Comparison of ENCODE assay signal across 1 cellular context in genomic region chr3:133855772-133856171, GRCh38.
TF ChIP-seq lines count a peak whose summit lies in the region.

No MANE protein-coding gene starts in this region.

TF ChIP-seq in IMR-90, 13 proteins besides CTCF, POLR2A, EP300 and RAD21:
- TF ChIP-seq FOS (IDR thresholded peaks at IDR 0.05; ENCODE audit: low read depth, low read length) (no peak), MAFK (IDR thresholded peaks at IDR 0.05; ENCODE audit: low read depth, low read length) (no peak), CEBPB (IDR thresholded peaks at IDR 0.05; ENCODE audit: low read depth, low read length) (no peak), CHD1 (IDR thresholded peaks at IDR 0.05; ENCODE audit: low read depth, low read length) (no peak), MXI1 (IDR thresholded peaks at IDR 0.05; ENCODE audit: borderline replicate concordance, low read depth, low read length) (no peak)
TF ChIP-seq in IMR-90: peak in this region for 0.
